Comparison of ENCODE assay signal across 9 cellular contexts in the genomic region with DNA sequence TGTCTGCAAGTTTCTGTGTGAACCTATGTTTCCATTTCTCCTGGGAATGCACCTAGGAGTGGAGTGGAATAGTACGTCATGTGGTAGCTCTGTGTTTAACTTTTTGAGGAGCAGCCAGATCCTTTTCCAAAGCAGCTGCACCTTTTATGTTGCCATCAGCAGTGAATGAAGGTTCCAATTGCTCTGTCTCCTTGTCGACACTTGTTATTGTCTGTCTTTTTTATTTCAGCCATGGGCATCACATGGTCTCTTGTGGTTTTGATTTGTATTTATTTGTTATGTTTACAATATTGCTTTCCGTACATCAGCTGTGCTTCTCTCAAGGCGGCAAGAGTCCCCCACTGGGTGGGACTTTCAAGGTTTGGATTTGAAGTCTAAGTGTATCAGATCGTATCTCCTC.
"Had no signal": no experiment of that assay in that cellular context is flagged by ENCODE, and none has a peak within 500 bp of the region (broad histone marks: within the 10 kb centered on the region; RNA-seq: fewer than 3 reads in every experiment).

No MANE protein-coding gene starts in this region.

- FAIRE-seq: H54 had no signal

- H3K36me3 Mint-ChIP-seq: IgD-negative memory B cell had no signal

- H3K9me3 Mint-ChIP-seq: HFFc6 had no signal

- H2AFZ ChIP-seq: GM23248 had no signal

- H3K36me3 ChIP-seq: HAP-1 had no signal

- DNase-seq: GM23248, GOT3, HFFc6, KG1 had no signal

- H3K9ac ChIP-seq: GM23248 had no signal

- H3K4me3 ChIP-seq: GM23248, HAP-1 had no signal

- ATAC-seq: HCT116 had no signal

- H3K27ac ChIP-seq: GM23248, HL-60 had no signal

- H3K27ac Mint-ChIP-seq: HFFc6, IgD-negative memory B cell had no signal

- H3K9me3 ChIP-seq: HAP-1 had no signal

- H3K4me3 Mint-ChIP-seq: HFFc6, IgD-negative memory B cell had no signal
